Comparison of ENCODE assay signal across 25 cellular contexts in genomic region chr14:99163446-99163845, GRCh38.
"Had no signal": no experiment of that assay in that cellular context is flagged by ENCODE, and none has a peak within 500 bp of the region (broad histone marks: within the 10 kb centered on the region; RNA-seq: fewer than 3 reads in every experiment).

No MANE protein-coding gene starts in this region.

- H3K4me3 ChIP-seq: hepatocyte, left lung, lung, pancreas, thyroid gland had no signal

- ATAC-seq: esophagus mucosa, left lung, natural killer cell, pancreas, right cardiac atrium, WTC11 had no signal

- H3K9me3 Mint-ChIP-seq: immature natural killer cell, natural killer cell had no signal

- H3K36me3 Mint-ChIP-seq: brain, natural killer cell, WTC11 had no signal

- H3K4me3 Mint-ChIP-seq: activated T-helper 1 cell treated with anti-CD3 and anti-CD28 coated beads, Interleukin-12 subunit alpha, Interleukin-12 subunit beta, Interleukin-2, Interleukin-4 antibody, amounts not matched to agents 30 ng/mL and 10 ng/mL and 1 ng/mL, durations not matched to agents 14 hours and 24 hours and 36 hours; brain; dendritic cell treated with granulocyte-macrophage colony-stimulating factor and Interleukin-4, amounts not matched to agents 40 ng/mL and 50 ng/mL, for 4 days; immature natural killer cell; natural killer cell; stimulated activated naive CD8-positive, alpha-beta T cell treated with anti-CD3 and anti-CD28 coated beads, Interleukin-15, Interleukin-2, amounts not matched to agents 100 ng/mL and 50 ng/mL, for 24 hours; T-helper 1 cell treated with Interleukin-12 subunit alpha and Interleukin-12 subunit beta and Interleukin-4 antibody, amounts not matched to agents 30 μg/mL and 1 μg/mL, for 36 hours; WTC11 had no signal

- H3K36me3 ChIP-seq: left lung, neutrophil, pancreas, thyroid gland had no signal

- H3K27me3 ChIP-seq: hepatocyte, left lung, pancreas, thyroid gland had no signal

- H3K27ac ChIP-seq: hepatocyte, left lung, neutrophil, pancreas, thyroid gland had no signal

- H3K4me1 Mint-ChIP-seq: brain had no signal

- H3K27ac Mint-ChIP-seq: activated T-helper 1 cell treated with anti-CD3 and anti-CD28 coated beads, Interleukin-12 subunit alpha, Interleukin-12 subunit beta, Interleukin-2, Interleukin-4 antibody, amounts not matched to agents 30 ng/mL and 10 ng/mL and 1 ng/mL, durations not matched to agents 14 hours and 24 hours and 36 hours; brain; dendritic cell treated with granulocyte-macrophage colony-stimulating factor and Interleukin-4, amounts not matched to agents 40 ng/mL and 50 ng/mL, for 4 days; natural killer cell; stimulated activated naive CD8-positive, alpha-beta T cell treated with anti-CD3 and anti-CD28 coated beads, Interleukin-15, Interleukin-2, amounts not matched to agents 100 ng/mL and 50 ng/mL, for 24 hours; T-helper 1 cell treated with Interleukin-12 subunit alpha and Interleukin-12 subunit beta and Interleukin-4 antibody, amounts not matched to agents 30 μg/mL and 1 μg/mL, for 36 hours; WTC11 had no signal

- DNase-seq: aorta; effector CD8-positive, alpha-beta T cell; foreskin melanocyte; glutamatergic neuron; immature natural killer cell; kidney glomerular epithelial cell; left lung; natural killer cell; pancreas; right cardiac atrium; stimulated activated CD4-positive, alpha-beta T cell treated with anti-CD3 and anti-CD28 coated beads, Interleukin-12 subunit alpha, Interleukin-12 subunit beta, amount 100 ng/mL, for 4 hours; stimulated activated CD4-positive, alpha-beta T cell treated with anti-CD3 and anti-CD28 coated beads, Interleukin-4, amount 100 ng/mL, for 4 hours; substantia nigra; T1000; thyroid gland had no signal

- H3K27me3 Mint-ChIP-seq: stimulated activated naive CD8-positive, alpha-beta T cell treated with anti-CD3 and anti-CD28 coated beads, Interleukin-15, Interleukin-2, amounts not matched to agents 100 ng/mL and 50 ng/mL, for 24 hours had no signal

- H3K4me1 ChIP-seq: left lung, pancreas, thyroid gland had no signal

- H3K9me3 ChIP-seq: left lung, neutrophil, pancreas, thyroid gland had no signal
